14 cellular contexts compared by ENCODE assay signal in the genomic region with DNA sequence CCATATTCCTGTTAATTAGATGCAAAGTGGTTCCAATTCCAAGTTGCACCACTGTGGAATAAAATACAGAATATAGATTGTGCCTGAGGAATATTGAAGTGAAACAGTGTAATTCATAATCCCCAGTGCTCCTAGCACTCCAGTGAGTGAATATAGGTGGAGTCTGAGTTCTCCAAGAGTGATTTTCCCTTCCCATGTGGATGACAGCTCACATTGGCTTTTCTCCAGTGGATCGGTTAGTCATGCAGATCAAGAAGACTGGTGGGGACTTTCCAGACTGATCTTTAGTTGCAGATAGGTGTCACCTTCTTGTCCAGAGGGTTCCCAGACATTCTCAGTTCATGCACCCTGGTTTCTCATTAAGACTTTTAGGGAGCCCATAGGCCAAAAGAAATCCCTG. TPM values are rescaled to one million over a fixed set of nuclear protein-coding genes. Genes with fewer than 3 reads are reported as not detected.
DNase-seq lines count a peak whose midpoint lies in the region; ATAC-seq and TF ChIP-seq lines count a peak whose summit lies in the region.
"Had no signal": no experiment of that assay in that cellular context is flagged by ENCODE, and none has a peak within 500 bp of the region (broad histone marks: within the 10 kb centered on the region; RNA-seq: fewer than 3 reads in every experiment).

No MANE protein-coding gene starts in this region.

- peaks cover 24% of the 10 kb centered on the region for H3K4me1 ChIP-seq in PC-3 (ENCODE audit: insufficient read depth, low read length)

- H3K4me1 Mint-ChIP-seq in chondrocyte (ENCODE audit: low read depth) = peaks cover 21% of the 10 kb centered on the region

- intact Hi-C loops in PC-3 (cut with micrococcal nuclease) = no loop called here

- H3K27ac Mint-ChIP-seq in chondrocyte (ENCODE audit: unreplicated experiment) = no peak overlapping the region
- H3K27ac Mint-ChIP-seq: activated CD8-positive, alpha-beta memory T cell treated with anti-CD3 and anti-CD28 coated beads, Interleukin-2, amount 10 ng/mL, durations not matched to agents 7 days and 5 days had no signal

- no peak overlapping the region for H3K9ac ChIP-seq in PC-3 (ENCODE audit: low read length)

- no peaks in the 10 kb centered on the region for H3K9me2 ChIP-seq in PC-3 (replicated peaks; ENCODE audit: low read length)

- H3K27me3 Mint-ChIP-seq in chondrocyte (ENCODE audit: low read depth) = no peaks in the 10 kb centered on the region

- no peak for TF ChIP-seq CTCF in PC-3 (conservative IDR thresholded peaks at IDR 0.05; ENCODE audit: low read depth, low read length)
- TF ChIP-seq CTCF in omental fat pad (IDR thresholded peaks at IDR 0.05) = no peak
- TF ChIP-seq CTCF in chondrocyte (IDR thresholded peaks at IDR 0.05) = no peak

- peak overlapping the region; percentile 46 for H3K4me2 ChIP-seq in PC-3 (ENCODE audit: low read length)

- POLR2A ChIA-PET in PC-3 (lab: Charles Lee; ENCODE audit: unreplicated experiment) = no interaction called here

- H4K20me1 ChIP-seq in PC-3 (ENCODE audit: low read length) = no peaks in the 10 kb centered on the region; the same call in 1 of the 2 replicates

- H3K4me3 ChIP-seq in PC-3 (ENCODE audit: low read length) = no peak overlapping the region
- H3K4me3 ChIP-seq: dorsolateral prefrontal cortex, lower lobe of right lung, SK-N-MC had no signal

- peak overlapping the region; percentile 35; the same call in 1 of the 2 replicates for H3K27ac ChIP-seq in PC-3 (ENCODE audit: low read length)
- H3K27ac ChIP-seq: lower lobe of right lung, SK-N-MC had no signal

- no peaks in the 10 kb centered on the region for H3K9me3 Mint-ChIP-seq in chondrocyte (ENCODE audit: low read depth)

- ATAC-seq in PC-3 (peak; percentile 89), esophagus mucosa (peak; percentile 28), omental fat pad (ENCODE audit: low FRiP score) (peak; percentile 94), GM19328 (IDR thresholded peaks at IDR 0.05; ENCODE audit: unreplicated experiment) (no peak), GM18511 (IDR thresholded peaks at IDR 0.05; ENCODE audit: unreplicated experiment) (no peak)
- ATAC-seq: activated CD8-positive, alpha-beta memory T cell treated with anti-CD3 and anti-CD28 coated beads, Interleukin-2, amount 10 ng/mL, durations not matched to agents 7 days and 5 days had no signal

- H3K36me3 ChIP-seq in PC-3 (ENCODE audit: low read depth, low read length) = no peaks in the 10 kb centered on the region
- H3K36me3 ChIP-seq: lower lobe of right lung had no signal

- H3K27me3 ChIP-seq in PC-3 (ENCODE audit: low read length) = no peaks in the 10 kb centered on the region
- H3K27me3 ChIP-seq: dorsolateral prefrontal cortex had no signal

- CTCF ChIA-PET in PC-3 (lab: Charles Lee) = no interaction called here

- H3K79me2 ChIP-seq in PC-3 (ENCODE audit: low read length) = peaks cover 56% of the 10 kb centered on the region

- no peaks in the 10 kb centered on the region for H3K9me3 ChIP-seq in PC-3 (ENCODE audit: low read length)
- H3K9me3 ChIP-seq: lower lobe of right lung had no signal

- H3K4me3 Mint-ChIP-seq in chondrocyte (ENCODE audit: unreplicated experiment) = no peak overlapping the region
- H3K4me3 Mint-ChIP-seq: activated CD8-positive, alpha-beta memory T cell treated with anti-CD3 and anti-CD28 coated beads, Interleukin-2, amount 10 ng/mL, durations not matched to agents 7 days and 5 days had no signal

- DNase-seq in GM04503 (ENCODE audit: low read depth) = peak; percentile 67
- peak; percentile 91 for DNase-seq in PC-3
- DNase-seq in omental fat pad (ENCODE audit: low spot score) = no peak
- no peak for DNase-seq in chondrocyte (ENCODE audit: low spot score)
- no peak for DNase-seq in NCI-H1092 treated with DMSO at 0.1 percent for 48 hours (lab: John Stamatoyannopoulos, UW)
- DNase-seq: activated CD8-positive, alpha-beta memory T cell treated with anti-CD3 and anti-CD28 coated beads, Interleukin-2, amount 10 ng/mL, durations not matched to agents 7 days and 5 days; dorsolateral prefrontal cortex; lower lobe of right lung; NCI-H1436; stimulated activated CD4-positive, alpha-beta T cell treated with anti-CD3 and anti-CD28 coated beads, Interleukin-15, amount 100 ng/mL, for 24 hours had no signal

- no peaks in the 10 kb centered on the region for H3K36me3 Mint-ChIP-seq in chondrocyte (ENCODE audit: low read depth)

- H2AFZ ChIP-seq in PC-3 (ENCODE audit: low read length) = no peak overlapping the region

- no TSS peak for BruUV-seq in PC-3 (replicated peaks; lab: Mats Ljungman, UMichigan)

- H3F3A ChIP-seq in PC-3 (ENCODE audit: low read length, unreplicated experiment) = no peaks in the 10 kb centered on the region

RNA-seq across cellular contexts. Expression of gene SPATA13, which starts 47.8 kb away (rescaled TPM):
- total RNA-seq in PC-3 (2014; rRNA removed) (43.0 and 52.6 TPM in 2 replicates), esophagus mucosa (2.2 TPM), omental fat pad (10 to 100 TPM in 3 of 4 donors, 1 to 10 TPM in 1; 9.0 to 46.0 (median 18.7) TPM), chondrocyte (4.9 to 5.1 TPM (median 4.9 TPM) in 3 replicates)

Comparison
In these comparisons a context has a peak if more than half of its experiments do, and no peak if none do; other contexts are left out.
1. DNase-seq: peak in GM04503 (single experiment) and PC-3 (single experiment); none in omental fat pad (single experiment), chondrocyte (single experiment) and NCI-H1092 treated with DMSO at 0.1 percent for 48 hours (single experiment).
2. ATAC-seq: peak in PC-3 (single experiment), esophagus mucosa (single experiment) and omental fat pad (single experiment); none in GM19328 (single experiment) and GM18511 (single experiment).